In genomic region chrX:48904180-48904579, GRCh38 we compare ENCODE assay signal across 28 cellular contexts.
"Had no signal": no experiment of that assay in that cellular context is flagged by ENCODE, and none has a peak within 500 bp of the region (broad histone marks: within the 10 kb centered on the region; RNA-seq: fewer than 3 reads in every experiment).

No MANE protein-coding gene starts in this region.

- H3K9me3 Mint-ChIP-seq: activated naive CD8-positive, alpha-beta T cell treated with anti-CD3 and anti-CD28 coated beads, Interleukin-2, amount 10 ng/mL, durations not matched to agents 7 days and 5 days; activated T-helper 2 cell treated with anti-CD3 and anti-CD28 coated beads, Interferon-gamma antibody, Interleukin-2, Interleukin-4, amounts not matched to agents 10 μg/mL and 5 μg/mL and 100 μg/mL, durations not matched to agents 14 hours and 24 hours and 36 hours; dendritic cell treated with granulocyte-macrophage colony-stimulating factor and Interleukin-4, amounts not matched to agents 40 ng/mL and 50 ng/mL, for 4 days; stimulated activated memory B cell treated with anti-CD40 and anti-IgM and Interleukin-4, amounts not matched to agents 10 μg/mL and 1 μg/mL and 100 μg/mL, for 72 hours; T-helper 1 cell treated with Interleukin-12 subunit alpha and Interleukin-12 subunit beta and Interleukin-4 antibody, amounts not matched to agents 30 μg/mL and 1 μg/mL, for 36 hours had no signal

- DNase-seq: activated CD4-positive, CD25-positive, alpha-beta regulatory T cell treated with anti-CD3 and anti-CD28 coated beads, Interleukin-2, amount 50 U/mL, for 72 hours; activated CD8-positive, alpha-beta memory T cell treated with anti-CD3 and anti-CD28 coated beads for 24 hours; activated naive CD8-positive, alpha-beta T cell treated with anti-CD3 and anti-CD28 coated beads, Interleukin-2, amount 10 ng/mL, durations not matched to agents 7 days and 5 days; brain microvascular endothelial cell; left ventricle myocardium inferior; mucosa of descending colon; pancreas; retina; SK-N-SH; small intestine; stimulated activated CD4-positive, alpha-beta T cell treated with anti-CD3 and anti-CD28 coated beads, Interleukin-1b, Interleukin-23, amount 100 ng/mL, for 48 hours; stimulated activated CD4-positive, alpha-beta T cell treated with anti-CD3 and anti-CD28 coated beads, Interleukin-4, amount 100 ng/mL, for 4 hours; stimulated activated CD8-positive, alpha-beta memory T cell treated with anti-CD3 and anti-CD28 coated beads, Interleukin-4, amount 100 ng/mL, for 48 hours; SW 1271; T-helper 9 cell; WERI-Rb-1 had no signal

- ATAC-seq: mucosa of descending colon; pancreas; sciatic nerve; stimulated activated memory B cell treated with anti-CD40 and anti-IgM and Interleukin-4, amounts not matched to agents 10 μg/mL and 1 μg/mL and 100 μg/mL, for 72 hours had no signal

- H3K4me1 Mint-ChIP-seq: nephron; stimulated activated memory B cell treated with anti-CD40 and anti-IgM and Interleukin-4, amounts not matched to agents 10 μg/mL and 1 μg/mL and 100 μg/mL, for 72 hours had no signal

- H3K27me3 Mint-ChIP-seq: activated naive CD8-positive, alpha-beta T cell treated with anti-CD3 and anti-CD28 coated beads, Interleukin-2, amount 10 ng/mL, durations not matched to agents 7 days and 5 days; dendritic cell treated with granulocyte-macrophage colony-stimulating factor and Interleukin-4, amounts not matched to agents 40 ng/mL and 50 ng/mL, for 4 days; stimulated activated memory B cell treated with anti-CD40 and anti-IgM and Interleukin-4, amounts not matched to agents 10 μg/mL and 1 μg/mL and 100 μg/mL, for 72 hours had no signal

- H3K4me3 ChIP-seq: ascending aorta, left ventricle myocardium inferior, mucosa of descending colon, pancreas, prostate gland, tibial nerve had no signal

- H3K4me3 Mint-ChIP-seq: activated naive CD8-positive, alpha-beta T cell treated with anti-CD3 and anti-CD28 coated beads, Interleukin-2, amount 10 ng/mL, durations not matched to agents 7 days and 5 days; dendritic cell treated with granulocyte-macrophage colony-stimulating factor and Interleukin-4, amounts not matched to agents 40 ng/mL and 50 ng/mL, for 4 days; nephron; stimulated activated memory B cell treated with anti-CD40 and anti-IgM and Interleukin-4, amounts not matched to agents 10 μg/mL and 1 μg/mL and 100 μg/mL, for 72 hours; T-helper 1 cell treated with Interleukin-12 subunit alpha and Interleukin-12 subunit beta and Interleukin-4 antibody, amounts not matched to agents 30 μg/mL and 1 μg/mL, for 36 hours had no signal

- H3K4me1 ChIP-seq: ascending aorta, pancreas, prostate gland had no signal

- H3K36me3 ChIP-seq: prostate gland had no signal

- H3K9ac ChIP-seq: SK-N-SH had no signal

- H3K9me3 ChIP-seq: ascending aorta, left ventricle myocardium inferior, mucosa of descending colon, pancreas, prostate gland, SK-N-SH, tibial nerve had no signal

- FAIRE-seq: frontal cortex, islet of Langerhans, pancreas, small intestine, TTC549 had no signal

- H3K27ac ChIP-seq: ascending aorta, brain microvascular endothelial cell, left ventricle myocardium inferior, pancreas, prostate gland, tibial nerve, WERI-Rb-1 had no signal

- H3K4me2 ChIP-seq: SK-N-SH had no signal

- H3K27ac Mint-ChIP-seq: activated naive CD8-positive, alpha-beta T cell treated with anti-CD3 and anti-CD28 coated beads, Interleukin-2, amount 10 ng/mL, durations not matched to agents 7 days and 5 days; activated T-helper 2 cell treated with anti-CD3 and anti-CD28 coated beads, Interferon-gamma antibody, Interleukin-2, Interleukin-4, amounts not matched to agents 10 μg/mL and 5 μg/mL and 100 μg/mL, durations not matched to agents 14 hours and 24 hours and 36 hours; dendritic cell treated with granulocyte-macrophage colony-stimulating factor and Interleukin-4, amounts not matched to agents 40 ng/mL and 50 ng/mL, for 4 days; nephron; stimulated activated memory B cell treated with anti-CD40 and anti-IgM and Interleukin-4, amounts not matched to agents 10 μg/mL and 1 μg/mL and 100 μg/mL, for 72 hours; T-helper 1 cell treated with Interleukin-12 subunit alpha and Interleukin-12 subunit beta and Interleukin-4 antibody, amounts not matched to agents 30 μg/mL and 1 μg/mL, for 36 hours had no signal

- H3K27me3 ChIP-seq: ascending aorta, brain microvascular endothelial cell, pancreas, tibial nerve had no signal
